In the genomic region with DNA sequence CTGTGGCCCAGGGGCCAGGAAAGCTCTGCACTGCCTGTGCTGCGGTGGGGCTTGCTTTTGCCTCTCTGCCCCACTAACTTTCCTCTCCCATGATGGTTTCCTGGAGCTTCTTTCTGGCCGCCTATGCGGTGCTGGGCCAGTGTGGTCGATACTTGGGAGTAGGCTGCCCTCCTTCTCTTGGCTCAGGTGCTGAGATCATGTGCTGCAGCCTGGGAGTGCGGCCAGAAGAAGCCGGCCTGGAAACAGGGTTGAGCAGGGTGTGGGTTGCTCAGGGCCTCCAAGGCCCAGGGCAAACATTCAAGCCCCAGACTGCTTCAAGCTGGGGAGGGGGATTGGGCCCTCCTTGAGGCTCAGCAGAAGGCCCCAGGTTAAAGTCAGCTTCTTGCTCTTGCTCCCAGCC, we compare ENCODE assay signal across 15 cellular contexts.
DNase-seq lines count a peak whose midpoint lies in the region; ATAC-seq and TF ChIP-seq lines count a peak whose summit lies in the region.
"Had no signal": no experiment of that assay in that cellular context is flagged by ENCODE, and none has a peak within 500 bp of the region (broad histone marks: within the 10 kb centered on the region; RNA-seq: fewer than 3 reads in every experiment).

No MANE protein-coding gene starts in this region.

- DNase-seq in amygdala (lab: John Stamatoyannopoulos, UW) = peak in 41 of 56 donors; percentile 14 to 83 (median 55)
- DNase-seq in head of caudate nucleus = peak in 37 of 42 donors; percentile 27 to 84 (median 64)
- no peak for DNase-seq in neural progenitor cell (ENCODE audit: low spot score)
- DNase-seq in T-helper 2 cell treated with Interferon-gamma antibody and Interleukin-4, amounts not matched to agents 5 μg/mL and 100 μg/mL, for 36 hours (ENCODE audit: low spot score) = no peak
- no peak for DNase-seq in activated CD4-positive, alpha-beta T cell treated with anti-CD3 and anti-CD28 coated beads for 36 hours
- DNase-seq in NAMALWA (ENCODE audit: low spot score) = no peak
- DNase-seq: activated CD8-positive, alpha-beta T cell treated with anti-CD3 and anti-CD28 coated beads, Interleukin-2, amount 10 ng/mL, durations not matched to agents 7 days and 5 days; Caco-2; esophagus squamous epithelium; PC-9 had no signal

- no peaks in the 10 kb centered on the region for H3K9me3 Mint-ChIP-seq in neural progenitor cell
- H3K9me3 Mint-ChIP-seq in T-helper 2 cell treated with Interferon-gamma antibody and Interleukin-4, amounts not matched to agents 5 μg/mL and 100 μg/mL, for 36 hours = no peaks in the 10 kb centered on the region
- H3K9me3 Mint-ChIP-seq in activated CD4-positive, alpha-beta T cell treated with anti-CD3 and anti-CD28 coated beads for 36 hours (ENCODE audit: low read depth) = no peaks in the 10 kb centered on the region
- H3K9me3 Mint-ChIP-seq: natural killer cell treated with Interleukin-12 subunit alpha and Interleukin-12 subunit beta and Interleukin-15 and Interleukin-18, amount 100 ng/mL, for 72 hours had no signal

- POLR2A ChIA-PET in activated CD4-positive, alpha-beta T cell treated with anti-CD3 and anti-CD28 coated beads for 36 hours (lab: Charles Lee) = no interaction called here

- H3F3A ChIP-seq in neural progenitor cell (ENCODE audit: low read depth) = no peaks in the 10 kb centered on the region

- intact Hi-C loops in head of caudate nucleus (cut with DNase I) = no loop called here
- intact Hi-C loops in activated CD4-positive, alpha-beta T cell treated with anti-CD3 and anti-CD28 coated beads for 36 hours (cut with DNase I, micrococcal nuclease) = no loop called here

- H4K20me1 ChIP-seq in neural progenitor cell (ENCODE audit: low read depth) = no peaks in the 10 kb centered on the region

- H3K4me2 ChIP-seq in neural progenitor cell = no peak overlapping the region
- H3K4me2 ChIP-seq: PC-9 had no signal

- H3K4me3 ChIP-seq in neural progenitor cell = no peak overlapping the region
- H3K4me3 ChIP-seq: esophagus squamous epithelium, GM12878, PC-9 had no signal

- H3K9ac ChIP-seq in neural progenitor cell = no peak overlapping the region

- H3K27me3 Mint-ChIP-seq in neural progenitor cell (ENCODE audit: insufficient read depth, low read depth) = peaks cover 2% of the 10 kb centered on the region
- no peaks in the 10 kb centered on the region for H3K27me3 Mint-ChIP-seq in T-helper 2 cell treated with Interferon-gamma antibody and Interleukin-4, amounts not matched to agents 5 μg/mL and 100 μg/mL, for 36 hours (ENCODE audit: low read depth)
- H3K27me3 Mint-ChIP-seq in activated CD4-positive, alpha-beta T cell treated with anti-CD3 and anti-CD28 coated beads for 36 hours = no peaks in the 10 kb centered on the region
- H3K27me3 Mint-ChIP-seq: natural killer cell treated with Interleukin-12 subunit alpha and Interleukin-12 subunit beta and Interleukin-15 and Interleukin-18, amount 100 ng/mL, for 72 hours had no signal

- CTCF ChIA-PET in activated CD4-positive, alpha-beta T cell treated with anti-CD3 and anti-CD28 coated beads for 36 hours (lab: Charles Lee) = no interaction called here

- no peak overlapping the region for H3K27ac Mint-ChIP-seq in neural progenitor cell
- H3K27ac Mint-ChIP-seq in T-helper 2 cell treated with Interferon-gamma antibody and Interleukin-4, amounts not matched to agents 5 μg/mL and 100 μg/mL, for 36 hours = no peak overlapping the region
- no peak overlapping the region for H3K27ac Mint-ChIP-seq in activated CD4-positive, alpha-beta T cell treated with anti-CD3 and anti-CD28 coated beads for 36 hours
- H3K27ac Mint-ChIP-seq: activated CD8-positive, alpha-beta T cell treated with anti-CD3 and anti-CD28 coated beads, Interleukin-2, amount 10 ng/mL, durations not matched to agents 7 days and 5 days; natural killer cell treated with Interleukin-12 subunit alpha and Interleukin-12 subunit beta and Interleukin-15 and Interleukin-18, amount 100 ng/mL, for 72 hours had no signal

- H3K4me1 Mint-ChIP-seq in neural progenitor cell = no peaks in the 10 kb centered on the region
- no peaks in the 10 kb centered on the region for H3K4me1 Mint-ChIP-seq in T-helper 2 cell treated with Interferon-gamma antibody and Interleukin-4, amounts not matched to agents 5 μg/mL and 100 μg/mL, for 36 hours (ENCODE audit: low read depth)
- no peaks in the 10 kb centered on the region for H3K4me1 Mint-ChIP-seq in activated CD4-positive, alpha-beta T cell treated with anti-CD3 and anti-CD28 coated beads for 36 hours

- no peaks in the 10 kb centered on the region for H3K27me3 ChIP-seq in neural progenitor cell
- H3K27me3 ChIP-seq: esophagus squamous epithelium had no signal

- H3K36me3 ChIP-seq in neural progenitor cell = no peaks in the 10 kb centered on the region
- H3K36me3 ChIP-seq: esophagus squamous epithelium had no signal

- no peaks in the 10 kb centered on the region for H3K9me3 ChIP-seq in neural progenitor cell (ENCODE audit: low read depth)
- H3K9me3 ChIP-seq: Caco-2, esophagus squamous epithelium had no signal

- H2AFZ ChIP-seq in neural progenitor cell (replicated peaks) = peak overlapping the region; percentile 72
- H2AFZ ChIP-seq: PC-9 had no signal

- H3K36me3 Mint-ChIP-seq in neural progenitor cell = no peaks in the 10 kb centered on the region
- no peaks in the 10 kb centered on the region for H3K36me3 Mint-ChIP-seq in T-helper 2 cell treated with Interferon-gamma antibody and Interleukin-4, amounts not matched to agents 5 μg/mL and 100 μg/mL, for 36 hours (ENCODE audit: low read depth)
- no peaks in the 10 kb centered on the region for H3K36me3 Mint-ChIP-seq in activated CD4-positive, alpha-beta T cell treated with anti-CD3 and anti-CD28 coated beads for 36 hours (ENCODE audit: low read depth)
- H3K36me3 Mint-ChIP-seq: natural killer cell treated with Interleukin-12 subunit alpha and Interleukin-12 subunit beta and Interleukin-15 and Interleukin-18, amount 100 ng/mL, for 72 hours had no signal

- no peak for ATAC-seq in GM18861 (IDR thresholded peaks at IDR 0.05; ENCODE audit: unreplicated experiment)
- no peak for ATAC-seq in activated CD4-positive, alpha-beta T cell treated with anti-CD3 and anti-CD28 coated beads for 36 hours
- ATAC-seq: activated CD8-positive, alpha-beta T cell treated with anti-CD3 and anti-CD28 coated beads, Interleukin-2, amount 10 ng/mL, durations not matched to agents 7 days and 5 days; GM12878; HepG2 had no signal

- no peak overlapping the region for H3K4me3 Mint-ChIP-seq in neural progenitor cell
- H3K4me3 Mint-ChIP-seq in T-helper 2 cell treated with Interferon-gamma antibody and Interleukin-4, amounts not matched to agents 5 μg/mL and 100 μg/mL, for 36 hours = no peak overlapping the region
- no peak overlapping the region for H3K4me3 Mint-ChIP-seq in activated CD4-positive, alpha-beta T cell treated with anti-CD3 and anti-CD28 coated beads for 36 hours
- H3K4me3 Mint-ChIP-seq: activated CD8-positive, alpha-beta T cell treated with anti-CD3 and anti-CD28 coated beads, Interleukin-2, amount 10 ng/mL, durations not matched to agents 7 days and 5 days; natural killer cell treated with Interleukin-12 subunit alpha and Interleukin-12 subunit beta and Interleukin-15 and Interleukin-18, amount 100 ng/mL, for 72 hours had no signal

- H3K79me2 ChIP-seq in neural progenitor cell (ENCODE audit: low read depth) = no peaks in the 10 kb centered on the region

- H3K27ac ChIP-seq in neural progenitor cell = no peak overlapping the region
- peak overlapping the region; percentile 54 for H3K27ac ChIP-seq in temporal lobe (ENCODE audit: low read depth, low read length)
- H3K27ac ChIP-seq: PC-9 had no signal

- peaks cover 5% of the 10 kb centered on the region for H3K4me1 ChIP-seq in neural progenitor cell
- H3K4me1 ChIP-seq: Caco-2 had no signal

- no peak for TF ChIP-seq CTCF in neural progenitor cell (IDR thresholded peaks at IDR 0.05)

Comparison
In these comparisons a context has a peak if more than half of its experiments do, and no peak if none do; other contexts are left out.
1. DNase-seq: peak in amygdala (41 of 56) and head of caudate nucleus (37 of 42); none in neural progenitor cell (single experiment), T-helper 2 cell treated with Interferon-gamma antibody and Interleukin-4, amounts not matched to agents 5 μg/mL and 100 μg/mL, for 36 hours (single experiment), activated CD4-positive, alpha-beta T cell treated with anti-CD3 and anti-CD28 coated beads for 36 hours (single experiment) and NAMALWA (single experiment).